8 cellular contexts compared by ENCODE assay signal in genomic region chr11:61361686-61362541, GRCh38. TPM values are rescaled to one million over a fixed set of nuclear protein-coding genes. Genes with fewer than 3 reads are reported as not detected.
DNase-seq lines count a peak whose midpoint lies in the region; ATAC-seq and TF ChIP-seq lines count a peak whose summit lies in the region.

CYB561A3 (minus strand) TSS chr11:61361882; CDS start chr11:61356713, 5,169 bp downstream.
TMEM138 (plus strand) TSS chr11:61362374; CDS start chr11:61364391, 2,017 bp downstream.

- 0 to 1% methylated on average over 53 to 55 of the region's 65 CpGs for WGBS in tibial nerve, 2 donors

- TF ChIP-seq CTCF in GM10248 (IDR thresholded peaks at IDR 0.05; ENCODE audit: control extremely low read depth, extremely low read depth, low read depth, missing control alignments) = no peak
- TF ChIP-seq CTCF in SU-DHL-6 (IDR thresholded peaks at IDR 0.05; ENCODE audit: insufficient read depth, low read length, poor library complexity, severe bottlenecking) = no peak
- no peak for TF ChIP-seq CTCF in parathyroid adenoma (IDR thresholded peaks at IDR 0.05)
- TF ChIP-seq CTCF in tibial nerve (IDR thresholded peaks at IDR 0.05) = peak in 2 of 5 experiments; percentile 10 to 38

- TF ChIP-seq EP300 in tibial nerve (IDR thresholded peaks at IDR 0.05) = peak; percentile 65 to 96

- peaks cover 36% of the 10 kb centered on the region for H3F3A ChIP-seq in SU-DHL-6 (ENCODE audit: insufficient read depth)

- H3K27ac ChIP-seq in SU-DHL-6 (ENCODE audit: low read depth, low read length) (peak within 1 kb of the TSS; percentile 99), parathyroid adenoma (peak within 1 kb of the TSS; percentile 99), tibial nerve (peak within 1 kb of the TSS; percentile 93 to 99 (median 98))

- CTCF ChIA-PET in GM10248 (lab: Yijun Ruan, JAX) = interaction anchor here (1.0 to 27.1 kb wide), 9 partner anchors 7 to 73 kb away, joined by 4 to 374 read pairs (median 10); partner anchors contain the start of genes DDB1 and TKFC

- H2AFZ ChIP-seq in SU-DHL-6 (ENCODE audit: low read depth, low read length, severe bottlenecking) (peak within 1 kb of the TSS; percentile 24), parathyroid adenoma (peak within 1 kb of the TSS; percentile 91)

- peak within 1 kb of the TSS; percentile 78 for H3K4me3 ChIP-seq in SU-DHL-6 (ENCODE audit: insufficient read depth, low read length, poor library complexity, severe bottlenecking)
- peak within 1 kb of the TSS; percentile 90 for H3K4me3 ChIP-seq in parathyroid adenoma (ENCODE audit: low read depth, low read length)
- H3K4me3 ChIP-seq in tibial nerve = peak within 1 kb of the TSS; percentile 63 to 96 (median 74)

- H3K27me3 ChIP-seq in SU-DHL-6 (ENCODE audit: low read length) (no peaks in the 10 kb centered on the region), parathyroid adenoma (ENCODE audit: control insufficient read depth, insufficient read depth, low read length) (no peaks in the 10 kb centered on the region), tibial nerve (no peaks in the 10 kb centered on the region)

- no peaks in the 10 kb centered on the region for H4K20me1 ChIP-seq in SU-DHL-6 (ENCODE audit: low read depth, low read length)

- no peaks in the 10 kb centered on the region for H3K4me1 ChIP-seq in parathyroid adenoma
- peaks cover 0 to 38% (median 18%) of the 10 kb centered on the region in 4 donors for H3K4me1 ChIP-seq in tibial nerve

- peaks cover 11% of the 10 kb centered on the region for H3K36me3 ChIP-seq in SU-DHL-6 (ENCODE audit: low read length)
- H3K36me3 ChIP-seq in parathyroid adenoma (ENCODE audit: control insufficient read depth, insufficient read depth, low read length) = no peaks in the 10 kb centered on the region
- peaks cover 0 to 31% (median 25%) of the 10 kb centered on the region in 3 donors for H3K36me3 ChIP-seq in tibial nerve

- H3K9me2 ChIP-seq in SU-DHL-6 (replicated peaks; ENCODE audit: insufficient read depth, low read length) = no peaks in the 10 kb centered on the region

- DNase-seq in GM10248 (ENCODE audit: extremely low spot score) (peak; percentile 92), NCI-H1105 (lab: John Stamatoyannopoulos, UW) (peak; percentile 94), Right ventricle myocardium superior (peak; percentile 96), tibial nerve (ENCODE audit: low spot score in 2 of 2) (peak; percentile 83 to 87)
- DNase-seq in activated naive CD8-positive, alpha-beta T cell treated with anti-CD3 and anti-CD28 coated beads, Interleukin-2, amount 50 U/mL, for 16 hours (ENCODE audit: low read depth, low spot score) = peak; percentile 81

- H3K9ac ChIP-seq in SU-DHL-6 (ENCODE audit: low read length) (peak within 1 kb of the TSS; percentile 87), parathyroid adenoma (peak within 1 kb of the TSS; percentile 95)

- peak within 1 kb of the TSS; percentile 82 for H3K4me2 ChIP-seq in SU-DHL-6 (ENCODE audit: low read depth, low read length, poor library complexity, severe bottlenecking)
- H3K4me2 ChIP-seq in parathyroid adenoma (ENCODE audit: low read length) = peak within 1 kb of the TSS; percentile 97

- H3K79me2 ChIP-seq in SU-DHL-6 (ENCODE audit: insufficient read depth, low read length) (peaks cover 59% of the 10 kb centered on the region), parathyroid adenoma (no peaks in the 10 kb centered on the region)

- intact Hi-C loops in Right ventricle myocardium superior (cut with DNase I) = no loop called here

- H3K9me3 ChIP-seq in SU-DHL-6 (ENCODE audit: insufficient read depth, low read length) (no peaks in the 10 kb centered on the region), parathyroid adenoma (ENCODE audit: control insufficient read depth, low read length) (no peaks in the 10 kb centered on the region), tibial nerve (no peaks in the 10 kb centered on the region)

- peak; percentile 84 for ATAC-seq in HG02610 (IDR thresholded peaks at IDR 0.05; ENCODE audit: unreplicated experiment)
- peak; percentile 98 for ATAC-seq in Right ventricle myocardium superior (ENCODE audit: poor library complexity)

- TF ChIP-seq POLR2A in tibial nerve (IDR thresholded peaks at IDR 0.05) = peak; percentile 60 to 74

- POLR2A ChIA-PET in GM10248 (lab: Yijun Ruan, JAX) = interaction anchor here (0.6 to 3.9 kb wide), 17 partner anchors 8 to 1086 kb away, joined by 3 to 38 read pairs (median 5); partner anchors contain the start of genes CPSF7, SDHAF2 and TMEM216

RNA-seq across cellular contexts. Expression of gene CYB561A3, which starts in this region (rescaled TPM):
- total RNA-seq in Right ventricle myocardium superior (14.2 TPM), tibial nerve (10 to 100 TPM; 44.2 to 68.2 (median 45.8) TPM)

RNA-seq across cellular contexts. Expression of gene TMEM138, which starts in this region (rescaled TPM):
- total RNA-seq in Right ventricle myocardium superior = 17.7 TPM
- 10 to 100 TPM; 20.5 to 31.4 (median 26.9) TPM for total RNA-seq in tibial nerve

Comparison
In these comparisons a context has a peak if more than half of its experiments do, and no peak if none do; other contexts are left out.
1. Peak in every context shown above with its lines: DNase-seq, ATAC-seq, H3K4me3 ChIP-seq and H3K27ac ChIP-seq.